In genomic region chr2:240567872-240568677, GRCh38 we compare ENCODE assay signal across 8 cellular contexts. TPM values are rescaled to one million over a fixed set of nuclear protein-coding genes. Genes with fewer than 3 reads are reported as not detected.
A peak's percentile ranks its signal among the peaks of the same experiment; 100 is the strongest.
DNase-seq lines count a peak whose midpoint lies in the region; ATAC-seq and TF ChIP-seq lines count a peak whose summit lies in the region.

Gene RNPEPL1 (plus strand): TSS chr2:240568484. CDS start chr2:240568587, 103 bp downstream.

- H3K27ac ChIP-seq in OCI-LY7 (ENCODE audit: low read depth, low read length, poor library complexity, severe bottlenecking) = peak within 1 kb of the TSS; percentile 75
- peak within 1 kb of the TSS; percentile 87 to 99 (median 98) for H3K27ac ChIP-seq in gastroesophageal sphincter

- H2AFZ ChIP-seq in OCI-LY7 (ENCODE audit: low read length) = peak within 1 kb of the TSS; percentile 49; the same call in 1 of the 2 replicates

- H3K27ac Mint-ChIP-seq in neural crest cell (ENCODE audit: unreplicated experiment) = no peak within 1 kb of the TSS

- peaks cover 8% of the 10 kb centered on the region for H3K27me3 Mint-ChIP-seq in neural crest cell (ENCODE audit: low read depth)

- BruUV-seq in OCI-LY7 (replicated peaks; lab: Mats Ljungman, UMichigan) = no TSS peak

- no peaks in the 10 kb centered on the region for H3K9me2 ChIP-seq in OCI-LY7 (ENCODE audit: insufficient read depth, low read length)

- TF ChIP-seq CTCF in OCI-LY7 (conservative IDR thresholded peaks at IDR 0.05; ENCODE audit: low read length) (no peak), gastroesophageal sphincter (IDR thresholded peaks at IDR 0.05) (peak in 2 of 4 experiments; percentile 19 to 23), neural crest cell (conservative IDR thresholded peaks at IDR 0.05) (peak; percentile 31)

- peak; percentile 32 for ATAC-seq in HG03045 (IDR thresholded peaks at IDR 0.05; ENCODE audit: unreplicated experiment)
- peak; percentile 78 for ATAC-seq in gastroesophageal sphincter
- no peak for ATAC-seq in HG02970 (IDR thresholded peaks at IDR 0.05; ENCODE audit: low FRiP score, unreplicated experiment)

- peaks cover 48% of the 10 kb centered on the region for H3K4me1 ChIP-seq in OCI-LY7 (ENCODE audit: insufficient read depth, low read length, poor library complexity, severe bottlenecking)
- peaks cover 4 to 72% (median 38%) of the 10 kb centered on the region in 3 donors for H3K4me1 ChIP-seq in gastroesophageal sphincter

- H3K9me3 ChIP-seq in OCI-LY7 (ENCODE audit: low read length) (no peaks in the 10 kb centered on the region), gastroesophageal sphincter (no peaks in the 10 kb centered on the region)

- CTCF ChIA-PET in OCI-LY7 (lab: Charles Lee; ENCODE audit: unreplicated experiment) = interaction anchor here (1.4 kb wide), 1 partner anchor 17 kb away, joined by 5 read pairs; no protein-coding TSS in a partner anchor

- peak; percentile 28 for DNase-seq in NCI-H2107 treated with DMSO at 0.1 percent for 48 hours (lab: John Stamatoyannopoulos, UW; ENCODE audit: unreplicated experiment)
- DNase-seq in NCI-H2107 (lab: John Stamatoyannopoulos, UW) = no peak
- DNase-seq in OCI-LY7 (ENCODE audit: low spot score) = peak; percentile 71
- peak; percentile 39 for DNase-seq in activated gamma-delta T cell treated with Interleukin-2 at 50 U/mL for 16 hours
- DNase-seq in neural crest cell (ENCODE audit: low read depth, low spot score) = peak; percentile 35

- H3K36me3 ChIP-seq in OCI-LY7 (ENCODE audit: insufficient read depth, low read length) = peaks cover 11% of the 10 kb centered on the region
- H3K36me3 ChIP-seq in gastroesophageal sphincter = peaks cover 0 to 19% of the 10 kb centered on the region in 2 donors

- intact Hi-C loops in OCI-LY7 (cut with micrococcal nuclease; ENCODE audit: unreplicated experiment) = no loop called here

- 0 out of 2 replicates have a peak, but pooled peaks cover 5% of the 10 kb centered on the region for H4K20me1 ChIP-seq in OCI-LY7 (ENCODE audit: insufficient read depth, low read length)

- peak in 1 of 2 donors; percentile 15 for TF ChIP-seq POLR2A in gastroesophageal sphincter (IDR thresholded peaks at IDR 0.05)

- no peaks in the 10 kb centered on the region for H3K9me3 Mint-ChIP-seq in neural crest cell

- POLR2A ChIA-PET in OCI-LY7 (lab: Charles Lee) = interaction anchor here (1.1 to 2.9 kb wide), 2 partner anchors 17 to 18 kb away, joined by 5 to 59 read pairs; partner anchors contain the start of gene CAPN10

- H3K4me3 ChIP-seq in OCI-LY7 (ENCODE audit: low read depth, low read length, poor library complexity, severe bottlenecking) (peak within 1 kb of the TSS; percentile 83), gastroesophageal sphincter (peak within 1 kb of the TSS; percentile 68)

- H3K4me2 ChIP-seq in OCI-LY7 (ENCODE audit: low read length) = peak within 1 kb of the TSS; percentile 99

- H3K79me2 ChIP-seq in OCI-LY7 (ENCODE audit: insufficient read depth, low read depth, low read length) = peaks cover 13% of the 10 kb centered on the region; the same call in 1 of the 2 replicates

- H3K4me3 Mint-ChIP-seq in neural crest cell = peak within 1 kb of the TSS; percentile 90

- no peak for TF ChIP-seq EP300 in gastroesophageal sphincter (IDR thresholded peaks at IDR 0.05)

- no peaks in the 10 kb centered on the region for H3K36me3 Mint-ChIP-seq in neural crest cell (ENCODE audit: low read depth)

- no peaks in the 10 kb centered on the region for H3K27me3 ChIP-seq in gastroesophageal sphincter

- H3K4me1 Mint-ChIP-seq in neural crest cell = peaks cover 25% of the 10 kb centered on the region

- WGBS in gastroesophageal sphincter (ENCODE audit: low coverage in 1 of 2), 2 donors = no CpG with 5 or more reads among the region's 106 CpGs

RNA-seq across cellular contexts. Expression of gene RNPEPL1, which starts in this region (rescaled TPM):
- total RNA-seq in OCI-LY7 (2014; rRNA removed; shearing (Covaris generic)) = 22.7 and 41.9 TPM in 2 replicates
- total RNA-seq in OCI-LY7 (2022) (51.8 and 53.5 TPM in 2 replicates), gastroesophageal sphincter (100 to 1,000 TPM in 1 of 4 donors, 10 to 100 TPM in 3; 49.1 to 127 (median 55.5) TPM), neural crest cell (36.1 and 37.1 TPM in 2 replicates)
